9 cellular contexts compared by ENCODE assay signal in genomic region chr5:68962632-68963484, GRCh38.
DNase-seq lines count a peak whose midpoint lies in the region; ATAC-seq, FAIRE-seq and TF ChIP-seq lines count a peak whose summit lies in the region.
"Had no signal": no experiment of that assay in that cellular context is flagged by ENCODE, and none has a peak within 500 bp of the region (broad histone marks: within the 10 kb centered on the region; RNA-seq: fewer than 3 reads in every experiment).

No MANE protein-coding gene starts in this region.

- no peaks in the 10 kb centered on the region for H4K20me1 ChIP-seq in osteoblast (ENCODE audit: insufficient read depth, low read length)

- H2AFZ ChIP-seq in osteoblast (ENCODE audit: low read length): peak overlapping the region; percentile 84

- no peaks in the 10 kb centered on the region for H3K36me3 Mint-ChIP-seq in activated CD4-positive, alpha-beta memory T cell treated with anti-CD3 and anti-CD28 coated beads for 36 hours
- H3K36me3 Mint-ChIP-seq in activated CD4-positive, alpha-beta memory T cell treated with anti-CD3 and anti-CD28 coated beads, Interleukin-2, amount 10 ng/mL, durations not matched to agents 7 days and 5 days (ENCODE audit: low read depth): no peaks in the 10 kb centered on the region

- H3K27me3 ChIP-seq in osteoblast (ENCODE audit: insufficient read depth, low read length): peaks cover 5% of the 10 kb centered on the region

- no peak for FAIRE-seq in frontal cortex (lab: Jason Lieb, UNC)

- POLR2A ChIA-PET in activated CD4-positive, alpha-beta memory T cell treated with anti-CD3 and anti-CD28 coated beads for 36 hours (lab: Charles Lee): no interaction called here
- POLR2A ChIA-PET in activated CD4-positive, alpha-beta memory T cell treated with anti-CD3 and anti-CD28 coated beads, Interleukin-2, amount 10 ng/mL, durations not matched to agents 7 days and 5 days (lab: Charles Lee): no interaction called here

- H3K9me3 Mint-ChIP-seq in activated CD4-positive, alpha-beta memory T cell treated with anti-CD3 and anti-CD28 coated beads for 36 hours: no peaks in the 10 kb centered on the region
- no peaks in the 10 kb centered on the region for H3K9me3 Mint-ChIP-seq in activated CD4-positive, alpha-beta memory T cell treated with anti-CD3 and anti-CD28 coated beads, Interleukin-2, amount 10 ng/mL, durations not matched to agents 7 days and 5 days
- H3K9me3 Mint-ChIP-seq: dendritic cell treated with granulocyte-macrophage colony-stimulating factor and Interleukin-4, amounts not matched to agents 40 ng/mL and 50 ng/mL, for 4 days had no signal

- H3K27ac ChIP-seq in osteoblast (ENCODE audit: low read depth, low read length): no peak overlapping the region

- no peak overlapping the region for H3K27ac Mint-ChIP-seq in activated CD4-positive, alpha-beta memory T cell treated with anti-CD3 and anti-CD28 coated beads for 36 hours
- H3K27ac Mint-ChIP-seq in activated CD4-positive, alpha-beta memory T cell treated with anti-CD3 and anti-CD28 coated beads, Interleukin-2, amount 10 ng/mL, durations not matched to agents 7 days and 5 days: no peak overlapping the region
- H3K27ac Mint-ChIP-seq: dendritic cell treated with granulocyte-macrophage colony-stimulating factor and Interleukin-4, amounts not matched to agents 40 ng/mL and 50 ng/mL, for 4 days had no signal

- peak overlapping the region; percentile 73 for H3K4me2 ChIP-seq in osteoblast (ENCODE audit: insufficient read depth, low read length)

- intact Hi-C loops in activated CD4-positive, alpha-beta memory T cell treated with anti-CD3 and anti-CD28 coated beads for 36 hours (cut with micrococcal nuclease): loop anchor here (2.0 kb wide), 1 partner anchor 676 kb away; no protein-coding TSS in a partner anchor

- no peak overlapping the region for H3K4me3 ChIP-seq in osteoblast (ENCODE audit: insufficient read depth, low read length)

- ATAC-seq in HG02610 (IDR thresholded peaks at IDR 0.05; ENCODE audit: unreplicated experiment): no peak

- peak; percentile 31 for DNase-seq in activated CD4-positive, alpha-beta memory T cell treated with anti-CD3 and anti-CD28 coated beads for 36 hours
- DNase-seq in activated CD4-positive, alpha-beta memory T cell treated with anti-CD3 and anti-CD28 coated beads, Interleukin-2, amount 10 ng/mL, durations not matched to agents 7 days and 5 days: no peak
- peak; percentile 28 for DNase-seq in NCI-H1048 (lab: John Stamatoyannopoulos, UW)
- DNase-seq in UCSD-AML1 (lab: John Stamatoyannopoulos, UW; ENCODE audit: unreplicated experiment): peak; percentile 23
- peak; percentile 19 to 58 for DNase-seq in frontal cortex (ENCODE audit: low spot score in 2 of 2)
- DNase-seq in osteoblast (ENCODE audit: insufficient read length, low spot score, missing footprints): peak; percentile 77
- DNase-seq in activated gamma-delta T cell treated with Interleukin-2 at 50 U/mL for 16 hours: no peak

- H3K9me3 ChIP-seq in osteoblast (ENCODE audit: low read depth, low read length): no peaks in the 10 kb centered on the region

- no peaks in the 10 kb centered on the region for H3K36me3 ChIP-seq in osteoblast (ENCODE audit: insufficient read depth, low read length)

- no peaks in the 10 kb centered on the region for H3K79me2 ChIP-seq in osteoblast (ENCODE audit: insufficient read depth, low read length)

- H3K4me3 Mint-ChIP-seq in activated CD4-positive, alpha-beta memory T cell treated with anti-CD3 and anti-CD28 coated beads for 36 hours: no peak overlapping the region
- no peak overlapping the region for H3K4me3 Mint-ChIP-seq in activated CD4-positive, alpha-beta memory T cell treated with anti-CD3 and anti-CD28 coated beads, Interleukin-2, amount 10 ng/mL, durations not matched to agents 7 days and 5 days
- H3K4me3 Mint-ChIP-seq: dendritic cell treated with granulocyte-macrophage colony-stimulating factor and Interleukin-4, amounts not matched to agents 40 ng/mL and 50 ng/mL, for 4 days had no signal

- TF ChIP-seq CTCF in osteoblast (IDR thresholded peaks at IDR 0.05; ENCODE audit: extremely low read depth, low read depth, low read length): peak; percentile 94

- peaks cover 2% of the 10 kb centered on the region for H3K4me1 Mint-ChIP-seq in activated CD4-positive, alpha-beta memory T cell treated with anti-CD3 and anti-CD28 coated beads for 36 hours (ENCODE audit: low read depth)
- no peaks in the 10 kb centered on the region for H3K4me1 Mint-ChIP-seq in activated CD4-positive, alpha-beta memory T cell treated with anti-CD3 and anti-CD28 coated beads, Interleukin-2, amount 10 ng/mL, durations not matched to agents 7 days and 5 days

- no peaks in the 10 kb centered on the region for H3K27me3 Mint-ChIP-seq in activated CD4-positive, alpha-beta memory T cell treated with anti-CD3 and anti-CD28 coated beads for 36 hours
- H3K27me3 Mint-ChIP-seq in activated CD4-positive, alpha-beta memory T cell treated with anti-CD3 and anti-CD28 coated beads, Interleukin-2, amount 10 ng/mL, durations not matched to agents 7 days and 5 days: no peaks in the 10 kb centered on the region
- H3K27me3 Mint-ChIP-seq: dendritic cell treated with granulocyte-macrophage colony-stimulating factor and Interleukin-4, amounts not matched to agents 40 ng/mL and 50 ng/mL, for 4 days had no signal

- no peaks in the 10 kb centered on the region for H3K4me1 ChIP-seq in osteoblast (ENCODE audit: insufficient read depth, low read length)

- CTCF ChIA-PET in activated CD4-positive, alpha-beta memory T cell treated with anti-CD3 and anti-CD28 coated beads for 36 hours (lab: Charles Lee): interaction anchor here (0.7 kb wide), 1 partner anchor 12 kb away, joined by 3 read pairs; no protein-coding TSS in a partner anchor
- CTCF ChIA-PET in activated CD4-positive, alpha-beta memory T cell treated with anti-CD3 and anti-CD28 coated beads, Interleukin-2, amount 10 ng/mL, durations not matched to agents 7 days and 5 days (lab: Charles Lee): interaction anchor here (0.7 kb wide), 2 partner anchors 10 to 20 kb away, joined by 3 to 4 read pairs; no protein-coding TSS in a partner anchor

Comparison
In these comparisons a context has a peak if more than half of its experiments do, and no peak if none do; other contexts are left out.
1. DNase-seq: peak in activated CD4-positive, alpha-beta memory T cell treated with anti-CD3 and anti-CD28 coated beads for 36 hours (single experiment), NCI-H1048 (single experiment), UCSD-AML1 (single experiment), frontal cortex (2 of 2) and osteoblast (single experiment); none in activated CD4-positive, alpha-beta memory T cell treated with anti-CD3 and anti-CD28 coated beads, Interleukin-2, amount 10 ng/mL, durations not matched to agents 7 days and 5 days (single experiment) and activated gamma-delta T cell treated with Interleukin-2 at 50 U/mL for 16 hours (single experiment).